In the genomic region with DNA sequence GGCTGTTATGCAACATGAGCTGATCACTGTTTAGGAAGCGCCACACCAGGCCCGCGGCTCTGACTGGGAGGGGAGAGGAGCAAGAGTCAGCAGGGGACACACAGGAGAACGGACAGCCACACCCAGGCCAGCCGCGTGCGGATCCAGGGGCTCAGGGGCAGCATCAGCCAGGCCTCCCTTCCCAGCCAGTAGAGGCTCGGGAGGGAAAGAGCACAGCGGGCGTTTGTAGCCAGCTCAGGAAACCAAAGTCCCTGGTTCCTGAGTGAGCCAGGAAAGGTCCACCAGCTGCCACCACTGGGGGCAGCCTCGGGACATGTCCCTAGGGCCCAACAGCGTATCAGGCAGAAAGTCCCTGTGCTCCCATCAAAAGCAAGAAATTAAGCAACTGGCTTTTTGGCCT, we compare ENCODE assay signal across 8 cellular contexts.
DNase-seq lines count a peak whose midpoint lies in the region; ATAC-seq and TF ChIP-seq lines count a peak whose summit lies in the region.

No MANE protein-coding gene starts in this region.

- peaks cover 23% of the 10 kb centered on the region for H3K4me1 Mint-ChIP-seq in GM23338
- peaks cover 4% of the 10 kb centered on the region for H3K4me1 Mint-ChIP-seq in activated naive CD8-positive, alpha-beta T cell treated with anti-CD3 and anti-CD28 coated beads, Interleukin-2, amount 10 ng/mL, durations not matched to agents 7 days and 5 days

- DNase-seq in ACHN, result peak; percentile 12
- DNase-seq in GM23338 (ENCODE audit: low spot score), result peak; percentile 93
- peak; percentile 21 for DNase-seq in activated naive CD8-positive, alpha-beta T cell treated with anti-CD3 and anti-CD28 coated beads, Interleukin-2, amount 10 ng/mL, durations not matched to agents 7 days and 5 days
- peak; percentile 89 for DNase-seq in iPS-NIHi11 (ENCODE audit: low spot score)
- peak; percentile 15 for DNase-seq in transverse colon
- DNase-seq in germinal center (ENCODE audit: low spot score), result no peak

- no peak overlapping the region for H3K27ac ChIP-seq in GM23338 (ENCODE audit: low read depth)
- peak overlapping the region in 3 of 4 donors; percentile 8 to 43 (median 41) for H3K27ac ChIP-seq in transverse colon

- no peak overlapping the region for H3K4me2 ChIP-seq in GM23338

- no peaks in the 10 kb centered on the region for H3K9me2 ChIP-seq in GM23338 (ENCODE audit: insufficient read depth)

- H3K27me3 ChIP-seq in GM23338 (ENCODE audit: insufficient read depth), result no peaks in the 10 kb centered on the region
- H3K27me3 ChIP-seq in transverse colon, result no peaks in the 10 kb centered on the region

- no peaks in the 10 kb centered on the region; the same call in none of the 2 replicates for H4K20me1 ChIP-seq in GM23338 (replicated peaks; ENCODE audit: insufficient read depth)

- no peak overlapping the region for H3K27ac Mint-ChIP-seq in GM23338
- no peak overlapping the region for H3K27ac Mint-ChIP-seq in activated naive CD8-positive, alpha-beta T cell treated with anti-CD3 and anti-CD28 coated beads, Interleukin-2, amount 10 ng/mL, durations not matched to agents 7 days and 5 days

- H3K4me3 Mint-ChIP-seq in GM23338, result no peak overlapping the region; the same call in 2 of the 3 replicates
- no peak overlapping the region for H3K4me3 Mint-ChIP-seq in activated naive CD8-positive, alpha-beta T cell treated with anti-CD3 and anti-CD28 coated beads, Interleukin-2, amount 10 ng/mL, durations not matched to agents 7 days and 5 days

- TF ChIP-seq CTCF in GM23338 (conservative IDR thresholded peaks at IDR 0.05; ENCODE audit: low read depth in 2 of 2), result peak; percentile 67 to 74
- peak; percentile 19 to 34 (median 23) for TF ChIP-seq CTCF in transverse colon (IDR thresholded peaks at IDR 0.05)

- H3K9me3 ChIP-seq in transverse colon, result no peaks in the 10 kb centered on the region

- H3K36me3 ChIP-seq in GM23338 (ENCODE audit: insufficient read depth) (no peaks in the 10 kb centered on the region; the same call in 1 of the 2 replicates), transverse colon (no peaks in the 10 kb centered on the region)

- in situ Hi-C loops in ACHN (cut with HindIII; ENCODE audit: low pct_ligation_motif_present, low pct_unique_long_range_greater_than_20kb, low sequenced_read_pairs), result no loop called here
- in situ Hi-C loops in transverse colon (cut with MboI; ENCODE audit: low pct_ligation_motif_present in 1 of 4, low pct_unique_long_range_greater_than_20kb in 1 of 4, low sequenced_read_pairs in 3 of 4), result no loop called here

- WGBS in transverse colon (ENCODE audit: low coverage in 1 of 2), 2 donors, result 68% methylated on average over 12 of the region's 12 CpGs; no CpG with 5 or more reads in 1 of the 2 donors

- peaks cover 4% of the 10 kb centered on the region for H3K27me3 Mint-ChIP-seq in GM23338 (ENCODE audit: insufficient read depth, low read depth, poor library complexity)
- no peaks in the 10 kb centered on the region for H3K27me3 Mint-ChIP-seq in activated naive CD8-positive, alpha-beta T cell treated with anti-CD3 and anti-CD28 coated beads, Interleukin-2, amount 10 ng/mL, durations not matched to agents 7 days and 5 days

- ATAC-seq in GM23338 (peak; percentile 90), HG03095 (IDR thresholded peaks at IDR 0.05; ENCODE audit: unreplicated experiment) (no peak), HG03342 (IDR thresholded peaks at IDR 0.05; ENCODE audit: unreplicated experiment) (no peak)
- ATAC-seq in activated naive CD8-positive, alpha-beta T cell treated with anti-CD3 and anti-CD28 coated beads, Interleukin-2, amount 10 ng/mL, durations not matched to agents 7 days and 5 days (ENCODE audit: low read depth), result no peak

- no peak overlapping the region for H2AFZ ChIP-seq in GM23338

- H3K4me3 ChIP-seq in GM23338 (no peak overlapping the region), transverse colon (no peak overlapping the region)

- intact Hi-C loops in transverse colon (cut with DNase I; ENCODE audit: low total_unique reads), result no loop called here

- no peak for TF ChIP-seq POLR2A in transverse colon (IDR thresholded peaks at IDR 0.05)

- no peak for TF ChIP-seq EP300 in transverse colon (IDR thresholded peaks at IDR 0.05; ENCODE audit: low read depth)

- no peaks in the 10 kb centered on the region for H3K79me2 ChIP-seq in GM23338 (replicated peaks; ENCODE audit: insufficient read depth)

- POLR2A ChIA-PET in activated naive CD8-positive, alpha-beta T cell treated with anti-CD3 and anti-CD28 coated beads, Interleukin-2, amount 10 ng/mL, durations not matched to agents 7 days and 5 days (lab: Charles Lee), result no interaction called here

- H3K4me1 ChIP-seq in GM23338 (ENCODE audit: insufficient read depth), result peaks cover 12% of the 10 kb centered on the region; the same call in 1 of the 2 replicates
- peaks cover 0 to 8% (median 0%) of the 10 kb centered on the region in 4 donors for H3K4me1 ChIP-seq in transverse colon

- 0 out of 2 replicates have a peak, but pooled peaks cover 8% of the 10 kb centered on the region for H3F3A ChIP-seq in GM23338 (replicated peaks; ENCODE audit: low read depth)

- H3K36me3 Mint-ChIP-seq in GM23338 (ENCODE audit: low read depth), result peaks cover 9% of the 10 kb centered on the region
- H3K36me3 Mint-ChIP-seq in activated naive CD8-positive, alpha-beta T cell treated with anti-CD3 and anti-CD28 coated beads, Interleukin-2, amount 10 ng/mL, durations not matched to agents 7 days and 5 days, result no peaks in the 10 kb centered on the region

- H3K9me3 Mint-ChIP-seq in GM23338, result no peaks in the 10 kb centered on the region
- H3K9me3 Mint-ChIP-seq in activated naive CD8-positive, alpha-beta T cell treated with anti-CD3 and anti-CD28 coated beads, Interleukin-2, amount 10 ng/mL, durations not matched to agents 7 days and 5 days, result no peaks in the 10 kb centered on the region

TF ChIP-seq in GM23338, 12 proteins besides CTCF, POLR2A, EP300 and RAD21 (continues in another document):
- no peak for TF ChIP-seq STAT1 (IDR thresholded peaks at IDR 0.05; ENCODE audit: unreplicated experiment)
- no peak for TF ChIP-seq EZH2 (IDR thresholded peaks at IDR 0.05; ENCODE audit: low read depth, unreplicated experiment)
- no peak for TF ChIP-seq ZNF114 (CRISPR knock-in tag; IDR thresholded peaks at IDR 0.05)
- TF ChIP-seq ZNF331 (CRISPR knock-in tag; IDR thresholded peaks at IDR 0.05; ENCODE audit: low read depth), result no peak
- TF ChIP-seq, protein P1, sequence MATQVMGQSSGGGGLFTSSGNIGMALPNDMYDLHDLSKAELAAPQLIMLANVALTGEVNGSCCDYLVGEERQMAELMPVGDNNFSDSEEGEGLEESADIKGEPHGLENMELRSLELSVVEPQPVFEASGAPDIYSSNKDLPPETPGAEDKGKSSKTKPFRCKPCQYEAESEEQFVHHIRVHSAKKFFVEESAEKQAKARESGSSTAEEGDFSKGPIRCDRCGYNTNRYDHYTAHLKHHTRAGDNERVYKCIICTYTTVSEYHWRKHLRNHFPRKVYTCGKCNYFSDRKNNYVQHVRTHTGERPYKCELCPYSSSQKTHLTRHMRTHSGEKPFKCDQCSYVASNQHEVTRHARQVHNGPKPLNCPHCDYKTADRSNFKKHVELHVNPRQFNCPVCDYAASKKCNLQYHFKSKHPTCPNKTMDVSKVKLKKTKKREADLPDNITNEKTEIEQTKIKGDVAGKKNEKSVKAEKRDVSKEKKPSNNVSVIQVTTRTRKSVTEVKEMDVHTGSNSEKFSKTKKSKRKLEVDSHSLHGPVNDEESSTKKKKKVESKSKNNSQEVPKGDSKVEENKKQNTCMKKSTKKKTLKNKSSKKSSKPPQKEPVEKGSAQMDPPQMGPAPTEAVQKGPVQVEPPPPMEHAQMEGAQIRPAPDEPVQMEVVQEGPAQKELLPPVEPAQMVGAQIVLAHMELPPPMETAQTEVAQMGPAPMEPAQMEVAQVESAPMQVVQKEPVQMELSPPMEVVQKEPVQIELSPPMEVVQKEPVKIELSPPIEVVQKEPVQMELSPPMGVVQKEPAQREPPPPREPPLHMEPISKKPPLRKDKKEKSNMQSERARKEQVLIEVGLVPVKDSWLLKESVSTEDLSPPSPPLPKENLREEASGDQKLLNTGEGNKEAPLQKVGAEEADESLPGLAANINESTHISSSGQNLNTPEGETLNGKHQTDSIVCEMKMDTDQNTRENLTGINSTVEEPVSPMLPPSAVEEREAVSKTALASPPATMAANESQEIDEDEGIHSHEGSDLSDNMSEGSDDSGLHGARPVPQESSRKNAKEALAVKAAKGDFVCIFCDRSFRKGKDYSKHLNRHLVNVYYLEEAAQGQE (IDR thresholded peaks at IDR 0.05; ENCODE audit: unreplicated experiment), result no peak
- TF ChIP-seq JUNB (IDR thresholded peaks at IDR 0.05; ENCODE audit: unreplicated experiment), result no peak
- TF ChIP-seq NANOG (IDR thresholded peaks at IDR 0.05; ENCODE audit: borderline replicate concordance), result no peak
- TF ChIP-seq POLR2AphosphoS5 (IDR thresholded peaks at IDR 0.05; ENCODE audit: low read depth), result no peak
- no peak for TF ChIP-seq CREB1 (CRISPR knock-in tag; IDR thresholded peaks at IDR 0.05; ENCODE audit: low read depth)
- TF ChIP-seq, protein P2, sequence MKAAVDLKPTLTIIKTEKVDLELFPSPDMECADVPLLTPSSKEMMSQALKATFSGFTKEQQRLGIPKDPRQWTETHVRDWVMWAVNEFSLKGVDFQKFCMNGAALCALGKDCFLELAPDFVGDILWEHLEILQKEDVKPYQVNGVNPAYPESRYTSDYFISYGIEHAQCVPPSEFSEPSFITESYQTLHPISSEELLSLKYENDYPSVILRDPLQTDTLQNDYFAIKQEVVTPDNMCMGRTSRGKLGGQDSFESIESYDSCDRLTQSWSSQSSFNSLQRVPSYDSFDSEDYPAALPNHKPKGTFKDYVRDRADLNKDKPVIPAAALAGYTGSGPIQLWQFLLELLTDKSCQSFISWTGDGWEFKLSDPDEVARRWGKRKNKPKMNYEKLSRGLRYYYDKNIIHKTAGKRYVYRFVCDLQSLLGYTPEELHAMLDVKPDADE (IDR thresholded peaks at IDR 0.05), result no peak
